In the genomic region with DNA sequence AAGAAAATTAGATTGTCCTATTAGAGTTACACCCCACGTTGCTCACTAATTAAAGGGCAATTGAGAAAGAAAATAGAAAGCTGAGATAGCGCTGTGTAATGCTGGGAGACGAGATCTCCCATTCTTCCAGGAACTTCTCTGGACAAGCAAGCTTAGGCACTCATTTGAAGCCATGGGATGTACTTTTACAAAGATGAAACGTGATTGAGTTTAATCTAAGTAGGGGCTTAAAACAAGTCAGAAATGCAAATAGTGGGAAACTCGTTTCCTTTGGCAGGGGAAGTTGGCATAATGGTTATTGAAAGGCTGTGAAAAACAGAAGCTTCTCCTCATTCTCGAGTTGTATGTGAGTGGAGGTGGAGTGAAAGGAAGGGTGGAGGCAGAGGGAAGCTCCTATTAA, we compare ENCODE assay signal across 30 cellular contexts. TPM values are rescaled to one million over a fixed set of nuclear protein-coding genes. Genes with fewer than 3 reads are reported as not detected.
DNase-seq lines count a peak whose midpoint lies in the region; ATAC-seq, FAIRE-seq and TF ChIP-seq lines count a peak whose summit lies in the region.
"Had no signal": no experiment of that assay in that cellular context is flagged by ENCODE, and none has a peak within 500 bp of the region (broad histone marks: within the 10 kb centered on the region; RNA-seq: fewer than 3 reads in every experiment).

No MANE protein-coding gene starts in this region.

- peak; percentile 10 for DNase-seq in endothelial cell of umbilical vein (ENCODE audit: low read depth, low spot score)
- DNase-seq in upper lobe of left lung = no peak
- DNase-seq in HK-2 (ENCODE audit: unreplicated experiment) = no peak
- no peak for DNase-seq in stimulated activated CD4-positive, alpha-beta T cell treated with anti-CD3 and anti-CD28 coated beads, Interleukin-2, amount 100 ng/mL, for 24 hours
- DNase-seq: activated CD4-positive, alpha-beta T cell treated with anti-CD3 and anti-CD28 coated beads for 4 hours; activated CD8-positive, alpha-beta memory T cell treated with anti-CD3 and anti-CD28 coated beads for 24 hours; activated naive CD4-positive, alpha-beta T cell; activated T-cell treated with anti-CD3 and anti-CD28 coated beads, Interleukin-2, amount 50 U/mL, for 1 hour; gastrocnemius medialis; GM23248; islet precursor cell; NCI-H1048; NCI-H187 treated with DMSO at 0.1 percent for 48 hours; NCI-H748 treated with DMSO at 0.1 percent for 48 hours; psoas muscle; RPMI8226; stimulated activated CD4-positive, alpha-beta T cell treated with anti-CD3 and anti-CD28 coated beads, Interleukin-2, amount 100 ng/mL, for 48 hours had no signal

- peaks cover 65% of the 10 kb centered on the region for H3K27me3 Mint-ChIP-seq in IgD-negative memory B cell
- peaks cover 99% of the 10 kb centered on the region for H3K27me3 Mint-ChIP-seq in nephron (ENCODE audit: low read depth)

- H3K27ac ChIP-seq in endothelial cell of umbilical vein (ENCODE audit: insufficient read depth, low read depth, low read length) = no peak overlapping the region
- peak overlapping the region in 3 of 4 donors; percentile 74 to 88 (median 80) for H3K27ac ChIP-seq in upper lobe of left lung
- H3K27ac ChIP-seq: breast epithelium, esophagus muscularis mucosa, gastrocnemius medialis, GM23248, neutrophil, psoas muscle, SK-N-MC, suprapubic skin had no signal

- H3K4me1 ChIP-seq in endothelial cell of umbilical vein (ENCODE audit: control insufficient read depth, extremely low read depth, insufficient read depth, low read length) = peaks cover 16% of the 10 kb centered on the region
- peaks cover 25 to 50% (median 27%) of the 10 kb centered on the region in 4 donors for H3K4me1 ChIP-seq in upper lobe of left lung

- H3K36me3 Mint-ChIP-seq in IgD-negative memory B cell (peaks cover 2% of the 10 kb centered on the region), nephron (ENCODE audit: low read depth) (no peaks in the 10 kb centered on the region)
- H3K36me3 Mint-ChIP-seq: stimulated activated effector memory CD8-positive, alpha-beta T cell treated with anti-CD3 and anti-CD28 coated beads, Interleukin-12 subunit alpha, Interleukin-12 subunit beta, amount 100 ng/mL, for 72 hours had no signal

- ATAC-seq in upper lobe of left lung (ENCODE audit: low FRiP score in 2 of 2) = no peak
- no peak for ATAC-seq in HG02623 (IDR thresholded peaks at IDR 0.05; ENCODE audit: unreplicated experiment)
- ATAC-seq in HG03095 (IDR thresholded peaks at IDR 0.05; ENCODE audit: unreplicated experiment) = no peak
- ATAC-seq: gastrocnemius medialis; psoas muscle; stimulated activated effector memory CD8-positive, alpha-beta T cell treated with anti-CD3 and anti-CD28 coated beads, Interleukin-12 subunit alpha, Interleukin-12 subunit beta, amount 100 ng/mL, for 72 hours had no signal

- H3K4me3 ChIP-seq in endothelial cell of umbilical vein (replicated peaks in 1 of 3; ENCODE audit: insufficient read depth in 1 of 3, low read depth in 1 of 3, low read length in 3 of 3) (no peak overlapping the region), upper lobe of left lung (peak overlapping the region in 2 of 4 donors; percentile 58 to 61)
- H3K4me3 ChIP-seq: breast epithelium, esophagus muscularis mucosa, gastrocnemius medialis, GM23248, psoas muscle, SK-N-MC, suprapubic skin had no signal

- no peaks in the 10 kb centered on the region for H4K20me1 ChIP-seq in endothelial cell of umbilical vein (replicated peaks; ENCODE audit: control insufficient read depth, extremely low read depth, insufficient read depth, low read length)

- H3K9me3 ChIP-seq in endothelial cell of umbilical vein (replicated peaks; ENCODE audit: control insufficient read depth, insufficient read depth, low read length) (no peaks in the 10 kb centered on the region), upper lobe of left lung (no peaks in the 10 kb centered on the region)
- H3K9me3 ChIP-seq: breast epithelium, esophagus muscularis mucosa, gastrocnemius medialis, neutrophil, psoas muscle, suprapubic skin had no signal

- POLR2A ChIA-PET in endothelial cell of umbilical vein (lab: Charles Lee) = no interaction called here

- H3K36me3 ChIP-seq in endothelial cell of umbilical vein (ENCODE audit: control insufficient read depth in 2 of 2, extremely low read depth in 1 of 2, insufficient read depth in 2 of 2, low read length in 2 of 2) (no peaks in the 10 kb centered on the region), upper lobe of left lung (no peaks in the 10 kb centered on the region)
- H3K36me3 ChIP-seq: breast epithelium, esophagus muscularis mucosa, gastrocnemius medialis, neutrophil, suprapubic skin had no signal

- no peak overlapping the region for H3K4me2 ChIP-seq in endothelial cell of umbilical vein (ENCODE audit: insufficient read depth, low read length)

- H3K4me1 Mint-ChIP-seq in IgD-negative memory B cell (peaks cover 15 to 25% (median 25%) of the 10 kb centered on the region in 3 donors), nephron (peaks cover 29% of the 10 kb centered on the region)

- H3K27ac Mint-ChIP-seq in IgD-negative memory B cell = peak overlapping the region in 2 of 3 donors; percentile 1 to 78
- peak overlapping the region in 1 of 3 experiments; percentile 42 for H3K27ac Mint-ChIP-seq in nephron
- H3K27ac Mint-ChIP-seq: CD14-positive monocyte; stimulated activated effector memory CD8-positive, alpha-beta T cell treated with anti-CD3 and anti-CD28 coated beads, Interleukin-12 subunit alpha, Interleukin-12 subunit beta, amount 100 ng/mL, for 72 hours; T-helper 1 cell treated with Interleukin-12 subunit alpha and Interleukin-12 subunit beta and Interleukin-4 antibody, amounts not matched to agents 30 μg/mL and 1 μg/mL, for 36 hours had no signal

- peaks cover 72 to 99% of the 10 kb centered on the region in 2 experiments for H3K27me3 ChIP-seq in endothelial cell of umbilical vein (ENCODE audit: control insufficient read depth in 2 of 2, insufficient read depth in 2 of 2, low read length in 2 of 2)
- H3K27me3 ChIP-seq in upper lobe of left lung = peaks cover 0 to 59% (median 38%) of the 10 kb centered on the region in 4 donors

- FAIRE-seq in endothelial cell of umbilical vein (lab: Jason Lieb, UNC) = no peak
- FAIRE-seq: colon had no signal

- H3K9me1 ChIP-seq in endothelial cell of umbilical vein (replicated peaks; ENCODE audit: control insufficient read depth, extremely low read depth, insufficient read depth, low read length) = no peaks in the 10 kb centered on the region

- H2AFZ ChIP-seq in endothelial cell of umbilical vein (ENCODE audit: low read depth, low read length) = no peak overlapping the region
- H2AFZ ChIP-seq: GM23248 had no signal

- H3K9me3 Mint-ChIP-seq in IgD-negative memory B cell = peaks cover 0 to 6% (median 2%) of the 10 kb centered on the region in 3 donors
- no peaks in the 10 kb centered on the region for H3K9me3 Mint-ChIP-seq in nephron
- H3K9me3 Mint-ChIP-seq: stimulated activated effector memory CD8-positive, alpha-beta T cell treated with anti-CD3 and anti-CD28 coated beads, Interleukin-12 subunit alpha, Interleukin-12 subunit beta, amount 100 ng/mL, for 72 hours; T-helper 1 cell treated with Interleukin-12 subunit alpha and Interleukin-12 subunit beta and Interleukin-4 antibody, amounts not matched to agents 30 μg/mL and 1 μg/mL, for 36 hours had no signal

- TF ChIP-seq EP300 in upper lobe of left lung (IDR thresholded peaks at IDR 0.05) = no peak

- TF ChIP-seq CTCF in endothelial cell of umbilical vein (IDR thresholded peaks at IDR 0.05; ENCODE audit: extremely low read depth in 1 of 2, insufficient read depth in 1 of 2, low read depth in 1 of 2, low read length in 2 of 2) = no peak
- no peak for TF ChIP-seq CTCF in nephron (IDR thresholded peaks at IDR 0.05; ENCODE audit: unreplicated experiment in 3 of 3)
- TF ChIP-seq CTCF in upper lobe of left lung (IDR thresholded peaks at IDR 0.05) = no peak

- intact Hi-C loops in endothelial cell of umbilical vein (cut with micrococcal nuclease) = loop anchor here (5.0 to 10.0 kb wide), 4 partner anchors 198 to 575 kb away; partner anchors contain the start of gene SNX24

- dilution Hi-C loops in endothelial cell of umbilical vein (cut with MboI; ENCODE audit: extremely low pct_ligation_motif_present, low sequenced_read_pairs) = no loop called here

- no TSS peak for BruUV-seq in endothelial cell of umbilical vein (replicated peaks; lab: Mats Ljungman, UMichigan)

- no peak overlapping the region for H3K9ac ChIP-seq in endothelial cell of umbilical vein (replicated peaks; ENCODE audit: extremely low read depth, insufficient read depth, low read length)
- H3K9ac ChIP-seq: GM23248 had no signal

- CTCF ChIA-PET in endothelial cell of umbilical vein (lab: Charles Lee) = interaction anchor here (0.9 to 1.5 kb wide), 4 partner anchors 9 to 21 kb away, joined by 3 to 4 read pairs (median 3); no protein-coding TSS in a partner anchor

- no peaks in the 10 kb centered on the region for H3K79me2 ChIP-seq in endothelial cell of umbilical vein (ENCODE audit: control insufficient read depth, insufficient read depth, low read length)

- TF ChIP-seq POLR2A in endothelial cell of umbilical vein (IDR thresholded peaks at IDR 0.05; ENCODE audit: low read depth, low read length) = no peak
- no peak for TF ChIP-seq POLR2A in upper lobe of left lung (IDR thresholded peaks at IDR 0.05)

- H3K4me3 Mint-ChIP-seq in IgD-negative memory B cell (peak overlapping the region in 3 of 4 donors; percentile 52 to 69 (median 65)), nephron (peak overlapping the region; percentile 12 to 61 (median 32))
- H3K4me3 Mint-ChIP-seq: stimulated activated effector memory CD8-positive, alpha-beta T cell treated with anti-CD3 and anti-CD28 coated beads, Interleukin-12 subunit alpha, Interleukin-12 subunit beta, amount 100 ng/mL, for 72 hours; T-helper 1 cell treated with Interleukin-12 subunit alpha and Interleukin-12 subunit beta and Interleukin-4 antibody, amounts not matched to agents 30 μg/mL and 1 μg/mL, for 36 hours had no signal

- 10 to 13% methylated on average over 6 of the region's 6 CpGs for WGBS in upper lobe of left lung, 2 donors

RNA-seq across cellular contexts. Expression of gene PRDM6, which starts 3.7 kb away (rescaled TPM):
- not detected for polyA plus RNA-seq in IgD-negative memory B cell
- 0.04 TPM in 1 of 2 replicates, not detected in the other for total RNA-seq in endothelial cell of umbilical vein
- 0.02 and 0.26 TPM in 2 replicates for polyA plus RNA-seq in endothelial cell of umbilical vein
- 0.04 TPM in 1 of 2 replicates, not detected in the other for polyA plus RNA-seq in endothelial cell of umbilical vein (2011; cell fraction: cytosol; rRNA removed)
- 0.40 and 0.66 TPM in 2 replicates for polyA plus RNA-seq in endothelial cell of umbilical vein (2011; cell fraction: nucleus; rRNA removed)
- polyA plus RNA-seq in endothelial cell of umbilical vein (2012) = not detected in 2 replicates
- polyA minus RNA-seq in endothelial cell of umbilical vein = not detected in 2 replicates
- polyA minus RNA-seq in endothelial cell of umbilical vein (2011; cell fraction: cytosol; rRNA and poly(A)+ RNA removed) = 0.20 TPM
- polyA minus RNA-seq in endothelial cell of umbilical vein (2011; cell fraction: nucleus; rRNA and poly(A)+ RNA removed) = 0.10 TPM in 1 of 2 replicates, not detected in the other
- 10 to 100 TPM in 1 of 6 donors, 1 to 10 TPM in 5; 2.8 to 12.8 (median 3.6) TPM for total RNA-seq in upper lobe of left lung
- polyA plus RNA-seq: CD14-positive monocyte had no signal

RNA-seq across cellular contexts. Expression of gene PPIC, which starts 56.2 kb away (rescaled TPM):
- polyA plus RNA-seq in IgD-negative memory B cell = not detected
- total RNA-seq in endothelial cell of umbilical vein = 26.5 TPM in 2 replicates
- polyA plus RNA-seq in endothelial cell of umbilical vein = 34.7 and 36.4 TPM in 2 replicates
- polyA plus RNA-seq in endothelial cell of umbilical vein (2011; cell fraction: cytosol; rRNA removed) = 33.3 and 34.3 TPM in 2 replicates
- polyA plus RNA-seq in endothelial cell of umbilical vein (2011; cell fraction: nucleus; rRNA removed) = 7.6 and 9.2 TPM in 2 replicates
- polyA plus RNA-seq in endothelial cell of umbilical vein (2012) = 35.8 and 39.6 TPM in 2 replicates
- polyA minus RNA-seq in endothelial cell of umbilical vein = 42.2 and 53.6 TPM in 2 replicates
- 12.7 TPM for polyA minus RNA-seq in endothelial cell of umbilical vein (2011; cell fraction: cytosol; rRNA and poly(A)+ RNA removed)
- 2.7 and 3.4 TPM in 2 replicates for polyA minus RNA-seq in endothelial cell of umbilical vein (2011; cell fraction: nucleus; rRNA and poly(A)+ RNA removed)
- 10 to 100 TPM in 5 of 6 donors, 1 to 10 TPM in 1; 8.4 to 46.1 (median 29.2) TPM for total RNA-seq in upper lobe of left lung
- polyA plus RNA-seq: CD14-positive monocyte had no signal
